Comparison of ENCODE assay signal across 8 cellular contexts in genomic region chr18:27004056-27004829, GRCh38.
A peak's percentile ranks its signal among the peaks of the same experiment; 100 is the strongest.
DNase-seq lines count a peak whose midpoint lies in the region; ATAC-seq, FAIRE-seq and TF ChIP-seq lines count a peak whose summit lies in the region.
"Had no signal": no experiment of that assay in that cellular context is flagged by ENCODE, and none has a peak within 500 bp of the region (broad histone marks: within the 10 kb centered on the region; RNA-seq: fewer than 3 reads in every experiment).

No MANE protein-coding gene starts in this region.

- FAIRE-seq in HTR-8/SVneo (lab: Jason Lieb, UNC): no peak

- no peak overlapping the region for H3K4me3 Mint-ChIP-seq in osteocyte (ENCODE audit: unreplicated experiment)
- H3K4me3 Mint-ChIP-seq in activated CD4-positive, alpha-beta T cell treated with anti-CD3 and anti-CD28 coated beads, Interleukin-2, amount 10 ng/mL, durations not matched to agents 24 days and 14 days: no peak overlapping the region

- H3K4me1 Mint-ChIP-seq in osteocyte (ENCODE audit: unreplicated experiment): no peaks in the 10 kb centered on the region
- no peaks in the 10 kb centered on the region for H3K4me1 Mint-ChIP-seq in activated CD4-positive, alpha-beta T cell treated with anti-CD3 and anti-CD28 coated beads, Interleukin-2, amount 10 ng/mL, durations not matched to agents 24 days and 14 days

- H3K36me3 Mint-ChIP-seq in osteocyte (ENCODE audit: unreplicated experiment): no peaks in the 10 kb centered on the region
- H3K36me3 Mint-ChIP-seq in activated CD4-positive, alpha-beta T cell treated with anti-CD3 and anti-CD28 coated beads, Interleukin-2, amount 10 ng/mL, durations not matched to agents 24 days and 14 days (ENCODE audit: low read depth): no peaks in the 10 kb centered on the region

- peak; percentile 26; the same call in 1 of the 3 replicates for TF ChIP-seq CTCF in GM12872 (IDR thresholded peaks at IDR 0.05; ENCODE audit: insufficient read depth, low read depth, low read length)
- peak; percentile 60 for TF ChIP-seq CTCF in osteocyte (IDR thresholded peaks at IDR 0.05)

- intact Hi-C loops in activated CD4-positive, alpha-beta T cell treated with anti-CD3 and anti-CD28 coated beads, Interleukin-2, amount 10 ng/mL, durations not matched to agents 24 days and 14 days (cut with micrococcal nuclease): no loop called here

- no peak overlapping the region for H3K27ac Mint-ChIP-seq in osteocyte (ENCODE audit: unreplicated experiment)
- H3K27ac Mint-ChIP-seq in activated CD4-positive, alpha-beta T cell treated with anti-CD3 and anti-CD28 coated beads, Interleukin-2, amount 10 ng/mL, durations not matched to agents 24 days and 14 days: no peak overlapping the region

- ATAC-seq in HG03342 (IDR thresholded peaks at IDR 0.05; ENCODE audit: unreplicated experiment): no peak

- peak; percentile 47 for DNase-seq in NCI-H146 treated with DMSO at 0.1 percent for 48 hours (lab: John Stamatoyannopoulos, UW; ENCODE audit: unreplicated experiment)
- DNase-seq in dedifferentiated amniotic fluid mesenchymal stem cell (ENCODE audit: extremely low spot score): peak; percentile 39
- no peak for DNase-seq in osteocyte (ENCODE audit: extremely low spot score, unreplicated experiment)
- no peak for DNase-seq in activated CD4-positive, alpha-beta T cell treated with anti-CD3 and anti-CD28 coated beads, Interleukin-2, amount 10 ng/mL, durations not matched to agents 24 days and 14 days
- DNase-seq in HTR-8/SVneo (ENCODE audit: insufficient read length, low spot score): no peak
- DNase-seq: activated CD8-positive, alpha-beta memory T cell treated with anti-CD3 and anti-CD28 coated beads for 24 hours had no signal

- no peaks in the 10 kb centered on the region for H3K9me3 Mint-ChIP-seq in osteocyte (ENCODE audit: unreplicated experiment)
- no peaks in the 10 kb centered on the region for H3K9me3 Mint-ChIP-seq in activated CD4-positive, alpha-beta T cell treated with anti-CD3 and anti-CD28 coated beads, Interleukin-2, amount 10 ng/mL, durations not matched to agents 24 days and 14 days

- H3K27me3 Mint-ChIP-seq in osteocyte (ENCODE audit: unreplicated experiment): peaks cover 38% of the 10 kb centered on the region
- H3K27me3 Mint-ChIP-seq in activated CD4-positive, alpha-beta T cell treated with anti-CD3 and anti-CD28 coated beads, Interleukin-2, amount 10 ng/mL, durations not matched to agents 24 days and 14 days: no peaks in the 10 kb centered on the region

Comparison
In these comparisons a context has a peak if more than half of its experiments do, and no peak if none do; other contexts are left out.
1. DNase-seq: peak in NCI-H146 treated with DMSO at 0.1 percent for 48 hours (single experiment) and dedifferentiated amniotic fluid mesenchymal stem cell (single experiment); none in osteocyte (single experiment), activated CD4-positive, alpha-beta T cell treated with anti-CD3 and anti-CD28 coated beads, Interleukin-2, amount 10 ng/mL, durations not matched to agents 24 days and 14 days (single experiment) and HTR-8/SVneo (single experiment).